ENCODE assay signal across 7 cellular contexts in the genomic region with DNA sequence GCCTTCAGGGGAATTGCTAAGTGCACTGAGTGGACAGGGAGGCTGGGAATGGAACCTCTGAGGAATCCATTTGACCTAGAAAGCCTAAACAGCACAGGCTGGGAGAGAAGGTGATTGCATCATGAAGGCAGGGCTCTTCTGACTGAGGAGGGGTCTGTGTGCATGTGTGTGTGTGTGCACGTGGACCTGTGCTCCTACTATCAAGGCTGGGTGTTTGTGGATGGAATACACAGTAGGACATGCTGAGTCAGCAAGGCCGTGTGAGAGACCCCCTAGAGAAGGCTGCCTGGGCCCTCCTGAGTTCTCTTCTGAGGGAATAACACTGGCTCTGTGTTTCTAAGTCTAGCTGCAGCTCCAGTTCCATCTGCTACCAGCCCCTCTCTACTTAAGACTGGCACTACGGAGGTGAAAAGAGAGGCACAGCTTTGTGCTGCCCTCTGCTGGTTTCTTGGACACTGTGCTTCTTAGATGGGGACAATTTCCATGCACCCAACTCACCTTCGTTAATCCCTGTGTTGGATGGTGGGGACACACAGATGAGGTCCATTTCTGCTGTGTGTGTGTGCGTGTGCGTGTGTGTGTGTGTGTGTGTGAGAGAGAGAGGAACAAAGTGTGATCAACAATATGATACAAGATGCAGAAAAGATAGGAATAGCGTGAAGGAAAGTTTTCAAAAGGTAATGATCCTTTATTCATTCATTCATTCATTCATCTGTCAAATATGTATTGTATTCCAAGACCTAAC. TPM values are rescaled to one million over a fixed set of nuclear protein-coding genes. Genes with fewer than 3 reads are reported as not detected.
DNase-seq lines count a peak whose midpoint lies in the region; ATAC-seq and TF ChIP-seq lines count a peak whose summit lies in the region.

No MANE protein-coding gene starts in this region.

- DNase-seq in GM13977 (ENCODE audit: low spot score) (peak; percentile 48), NCI-H2171 (lab: John Stamatoyannopoulos, UW) (peak; percentile 77), UCSD-AML1 (lab: John Stamatoyannopoulos, UW; ENCODE audit: unreplicated experiment) (peak; percentile 58), islet precursor cell (peak; percentile 83)
- DNase-seq in stimulated activated CD4-positive, alpha-beta T cell treated with anti-CD3 and anti-CD28 coated beads, Interleukin-1b, Interleukin-23, amount 100 ng/mL, for 1 hour (ENCODE audit: low read depth in 2 of 2) = peak; percentile 27 to 30

- peaks cover 33% of the 10 kb centered on the region for H3K27me3 Mint-ChIP-seq in brain

- in situ Hi-C loops in GM13977 (cut with MboI; ENCODE audit: low pct_unique_long_range_greater_than_20kb, low sequenced_read_pairs, unreplicated experiment) = no loop called here

- H3K36me3 Mint-ChIP-seq in brain = no peaks in the 10 kb centered on the region

- peak overlapping the region in 1 of 5 experiments; percentile 6 for H3K4me3 Mint-ChIP-seq in brain

- ATAC-seq in HG03095 (IDR thresholded peaks at IDR 0.05; ENCODE audit: unreplicated experiment) = peak; percentile 82

- H3K4me1 Mint-ChIP-seq in brain = peaks cover 9% of the 10 kb centered on the region

- peak; percentile 89 for TF ChIP-seq CTCF in GM13977 (IDR thresholded peaks at IDR 0.05; ENCODE audit: extremely low read depth, insufficient read depth, missing control alignments)
- peak; percentile 80 to 87 for TF ChIP-seq CTCF in brain (conservative IDR thresholded peaks at IDR 0.05)

- H3K9me3 Mint-ChIP-seq in brain = peaks cover under 1 to 6% (median 2%) of the 10 kb centered on the region in 5 experiments

- no peak overlapping the region for H3K27ac Mint-ChIP-seq in brain

RNA-seq across cellular contexts. Expression of gene EFCAB14, which starts 6.2 kb away (rescaled TPM):
- 43.5 TPM for polyA plus RNA-seq in brain (ENCODE audit: insufficient read depth, low read depth, low replicate concordance)

RNA-seq across cellular contexts. Expression of gene TEX38, which starts 53.5 kb away (rescaled TPM):
- polyA plus RNA-seq in brain (ENCODE audit: insufficient read depth, low read depth, low replicate concordance) = not detected

RNA-seq across cellular contexts. Expression of gene ATPAF1, which starts 57.0 kb away (rescaled TPM):
- polyA plus RNA-seq in brain (ENCODE audit: insufficient read depth, low read depth, low replicate concordance) = 65.0 TPM

Comparison
In these comparisons a context has a peak if more than half of its experiments do, and no peak if none do; other contexts are left out.
1. Peak in every context shown above with its lines: DNase-seq and ATAC-seq.
2. DNase-seq: peak in every context shown above with its lines; median percentile 83 in islet precursor cell; 77 in NCI-H2171; 58 in UCSD-AML1; 48 in GM13977; 28 in stimulated activated CD4-positive, alpha-beta T cell treated with anti-CD3 and anti-CD28 coated beads, Interleukin-1b, Interleukin-23, amount 100 ng/mL, for 1 hour.